ENCODE assay signal across 10 cellular contexts in genomic region chr5:142507528-142507927, GRCh38.
DNase-seq lines count a peak whose midpoint lies in the region; ATAC-seq, FAIRE-seq and TF ChIP-seq lines count a peak whose summit lies in the region.
"Had no signal": no experiment of that assay in that cellular context is flagged by ENCODE, and none has a peak within 500 bp of the region (broad histone marks: within the 10 kb centered on the region; RNA-seq: fewer than 3 reads in every experiment).

No MANE protein-coding gene starts in this region.

- H3K9me2 ChIP-seq in SK-N-SH, result no peaks in the 10 kb centered on the region

- peak; percentile 34 for FAIRE-seq in astrocyte (lab: Jason Lieb, UNC)
- FAIRE-seq: A204.1 had no signal

- H3K79me2 ChIP-seq in astrocyte (ENCODE audit: insufficient read depth, low read length), result no peaks in the 10 kb centered on the region
- H3K79me2 ChIP-seq in SK-N-SH (ENCODE audit: insufficient read depth), result no peaks in the 10 kb centered on the region

- CTCF ChIA-PET in activated CD8-positive, alpha-beta memory T cell treated with anti-CD3 and anti-CD28 coated beads, Interleukin-2, amount 10 ng/mL, durations not matched to agents 7 days and 5 days (lab: Charles Lee), result interaction anchor here (0.5 to 1.2 kb wide), 2 partner anchors 19 to 206 kb away, joined by 3 read pairs; no protein-coding TSS in a partner anchor
- CTCF ChIA-PET in SK-N-SH (lab: Yijun Ruan, JAX), result interaction anchor here (1.2 kb wide), 1 partner anchor 42 kb away, joined by 3 read pairs; no protein-coding TSS in a partner anchor

- no peak overlapping the region for H3K4me3 Mint-ChIP-seq in astrocyte (ENCODE audit: unreplicated experiment)
- H3K4me3 Mint-ChIP-seq in activated T-helper 2 cell treated with anti-CD3 and anti-CD28 coated beads, Interferon-gamma antibody, Interleukin-2, Interleukin-4, amounts not matched to agents 10 μg/mL and 5 μg/mL and 100 μg/mL, durations not matched to agents 14 hours and 24 hours and 36 hours (ENCODE audit: low read depth), result no peak overlapping the region
- H3K4me3 Mint-ChIP-seq in activated CD8-positive, alpha-beta memory T cell treated with anti-CD3 and anti-CD28 coated beads, Interleukin-2, amount 10 ng/mL, durations not matched to agents 7 days and 5 days, result no peak overlapping the region
- H3K4me3 Mint-ChIP-seq: T-cell had no signal

- H2AFZ ChIP-seq in astrocyte (ENCODE audit: low read depth, low read length) (no peak overlapping the region), SK-N-SH (ENCODE audit: low read depth) (no peak overlapping the region)

- no peaks in the 10 kb centered on the region for H4K20me1 ChIP-seq in astrocyte (ENCODE audit: insufficient read depth, low read length)
- no peaks in the 10 kb centered on the region for H4K20me1 ChIP-seq in SK-N-SH (ENCODE audit: insufficient read depth)

- peaks cover 9% of the 10 kb centered on the region for H3F3A ChIP-seq in SK-N-SH (replicated peaks; ENCODE audit: insufficient read depth)

- TF ChIP-seq RAD21 in SK-N-SH (IDR thresholded peaks at IDR 0.05; ENCODE audit: low read length), result no peak

- peak; percentile 49 for ATAC-seq in HG02943 (IDR thresholded peaks at IDR 0.05; ENCODE audit: low read depth, unreplicated experiment)
- ATAC-seq in activated CD8-positive, alpha-beta memory T cell treated with anti-CD3 and anti-CD28 coated beads, Interleukin-2, amount 10 ng/mL, durations not matched to agents 7 days and 5 days, result no peak
- ATAC-seq: T-cell had no signal

- H3K4me2 ChIP-seq in astrocyte (ENCODE audit: low read length), result no peak overlapping the region
- H3K4me2 ChIP-seq in SK-N-SH, result no peak overlapping the region

- no peaks in the 10 kb centered on the region for H3K36me3 ChIP-seq in astrocyte (ENCODE audit: insufficient read depth, low read length)
- peaks cover 0 to 4% of the 10 kb centered on the region in 2 experiments for H3K36me3 ChIP-seq in SK-N-SH (replicated peaks in 1 of 2; ENCODE audit: control insufficient read depth in 1 of 2, insufficient read depth in 2 of 2, low read length in 1 of 2)

- no peaks in the 10 kb centered on the region for H3K36me3 Mint-ChIP-seq in astrocyte (ENCODE audit: low read depth, unreplicated experiment)
- no peaks in the 10 kb centered on the region for H3K36me3 Mint-ChIP-seq in activated T-helper 2 cell treated with anti-CD3 and anti-CD28 coated beads, Interferon-gamma antibody, Interleukin-2, Interleukin-4, amounts not matched to agents 10 μg/mL and 5 μg/mL and 100 μg/mL, durations not matched to agents 14 hours and 24 hours and 36 hours (ENCODE audit: low read depth)
- H3K36me3 Mint-ChIP-seq in activated CD8-positive, alpha-beta memory T cell treated with anti-CD3 and anti-CD28 coated beads, Interleukin-2, amount 10 ng/mL, durations not matched to agents 7 days and 5 days, result no peaks in the 10 kb centered on the region
- H3K36me3 Mint-ChIP-seq: T-cell had no signal

- no peaks in the 10 kb centered on the region for H3K27me3 Mint-ChIP-seq in astrocyte (ENCODE audit: low read depth, unreplicated experiment)
- no peaks in the 10 kb centered on the region for H3K27me3 Mint-ChIP-seq in activated T-helper 2 cell treated with anti-CD3 and anti-CD28 coated beads, Interferon-gamma antibody, Interleukin-2, Interleukin-4, amounts not matched to agents 10 μg/mL and 5 μg/mL and 100 μg/mL, durations not matched to agents 14 hours and 24 hours and 36 hours (ENCODE audit: low read depth)
- peaks cover 7% of the 10 kb centered on the region for H3K27me3 Mint-ChIP-seq in activated CD8-positive, alpha-beta memory T cell treated with anti-CD3 and anti-CD28 coated beads, Interleukin-2, amount 10 ng/mL, durations not matched to agents 7 days and 5 days

- intact Hi-C loops in activated T-helper 2 cell treated with anti-CD3 and anti-CD28 coated beads, Interferon-gamma antibody, Interleukin-2, Interleukin-4, amounts not matched to agents 10 μg/mL and 5 μg/mL and 100 μg/mL, durations not matched to agents 14 hours and 24 hours and 36 hours (cut with micrococcal nuclease), result no loop called here

- POLR2A ChIA-PET in SK-N-SH (lab: Yijun Ruan, JAX), result no interaction called here

- H3K4me1 ChIP-seq in astrocyte (ENCODE audit: insufficient read depth, low read length), result peaks cover 16% of the 10 kb centered on the region
- H3K4me1 ChIP-seq in SK-N-SH (ENCODE audit: control insufficient read depth in 1 of 2, insufficient read depth in 2 of 2, low read depth in 1 of 2, low read length in 1 of 2), result peaks cover 9 to 19% of the 10 kb centered on the region in 2 experiments; a peak in 3 of 4 replicates

- peaks cover 36% of the 10 kb centered on the region for H3K4me1 Mint-ChIP-seq in astrocyte (ENCODE audit: low read depth, unreplicated experiment)
- H3K4me1 Mint-ChIP-seq in activated T-helper 2 cell treated with anti-CD3 and anti-CD28 coated beads, Interferon-gamma antibody, Interleukin-2, Interleukin-4, amounts not matched to agents 10 μg/mL and 5 μg/mL and 100 μg/mL, durations not matched to agents 14 hours and 24 hours and 36 hours (ENCODE audit: low read depth), result peaks cover 22% of the 10 kb centered on the region
- peaks cover 8% of the 10 kb centered on the region for H3K4me1 Mint-ChIP-seq in activated CD8-positive, alpha-beta memory T cell treated with anti-CD3 and anti-CD28 coated beads, Interleukin-2, amount 10 ng/mL, durations not matched to agents 7 days and 5 days

- no peaks in the 10 kb centered on the region for H3K27me3 ChIP-seq in astrocyte (ENCODE audit: insufficient read depth, low read length)
- no peaks in the 10 kb centered on the region for H3K27me3 ChIP-seq in SK-N-SH (ENCODE audit: insufficient read depth)

- H3K27ac ChIP-seq in astrocyte (ENCODE audit: low read depth, low read length) (no peak overlapping the region), SK-N-SH (ENCODE audit: low read depth in 2 of 2, low read length in 1 of 2) (no peak overlapping the region)

- 80% methylated on average over 9 of the region's 9 CpGs for WGBS in SK-N-SH (ENCODE audit: low lambda C conversion rate)

- H3K9me3 Mint-ChIP-seq in astrocyte (ENCODE audit: unreplicated experiment), result no peaks in the 10 kb centered on the region
- no peaks in the 10 kb centered on the region for H3K9me3 Mint-ChIP-seq in activated T-helper 2 cell treated with anti-CD3 and anti-CD28 coated beads, Interferon-gamma antibody, Interleukin-2, Interleukin-4, amounts not matched to agents 10 μg/mL and 5 μg/mL and 100 μg/mL, durations not matched to agents 14 hours and 24 hours and 36 hours
- H3K9me3 Mint-ChIP-seq in activated CD8-positive, alpha-beta memory T cell treated with anti-CD3 and anti-CD28 coated beads, Interleukin-2, amount 10 ng/mL, durations not matched to agents 7 days and 5 days (ENCODE audit: low read depth), result no peaks in the 10 kb centered on the region
- H3K9me3 Mint-ChIP-seq: T-cell had no signal

- DNase-seq in activated CD4-positive, alpha-beta T cell treated with anti-CD3 and anti-CD28 coated beads for 4 hours, result peak; percentile 32 to 43
- no peak for DNase-seq in activated CD4-positive, alpha-beta T cell treated with anti-CD3 and anti-CD28 coated beads, Interleukin-2, amount 50 U/mL, for 1 hour
- no peak for DNase-seq in astrocyte (ENCODE audit: low read depth)
- DNase-seq in renal cortical epithelial cell (ENCODE audit: low read depth), result peak; percentile 98
- no peak for DNase-seq in activated T-helper 2 cell treated with anti-CD3 and anti-CD28 coated beads, Interferon-gamma antibody, Interleukin-2, Interleukin-4, amounts not matched to agents 10 μg/mL and 5 μg/mL and 100 μg/mL, durations not matched to agents 14 hours and 24 hours and 36 hours (ENCODE audit: low spot score)
- no peak for DNase-seq in activated CD8-positive, alpha-beta memory T cell treated with anti-CD3 and anti-CD28 coated beads, Interleukin-2, amount 10 ng/mL, durations not matched to agents 7 days and 5 days
- DNase-seq in SK-N-SH, result no peak
- DNase-seq: T-cell had no signal

- H3K4me3 ChIP-seq in astrocyte (ENCODE audit: insufficient read depth, low read depth, low read length) (no peak overlapping the region), SK-N-SH (ENCODE audit: low read depth in 2 of 2, low read length in 1 of 2) (no peak overlapping the region)

- no peak for TF ChIP-seq EP300 in SK-N-SH (IDR thresholded peaks at IDR 0.05; ENCODE audit: borderline replicate concordance in 1 of 2, low read depth in 1 of 2, low read length in 1 of 2)

- H3K9me3 ChIP-seq in astrocyte (ENCODE audit: insufficient read depth, low read depth, low read length) (no peaks in the 10 kb centered on the region), SK-N-SH (no peaks in the 10 kb centered on the region)

- H3K9ac ChIP-seq in astrocyte (ENCODE audit: low read length) (no peak overlapping the region), SK-N-SH (no peak overlapping the region)

- no peak overlapping the region for H3K27ac Mint-ChIP-seq in astrocyte (ENCODE audit: unreplicated experiment)
- no peak overlapping the region for H3K27ac Mint-ChIP-seq in activated T-helper 2 cell treated with anti-CD3 and anti-CD28 coated beads, Interferon-gamma antibody, Interleukin-2, Interleukin-4, amounts not matched to agents 10 μg/mL and 5 μg/mL and 100 μg/mL, durations not matched to agents 14 hours and 24 hours and 36 hours
- H3K27ac Mint-ChIP-seq in activated CD8-positive, alpha-beta memory T cell treated with anti-CD3 and anti-CD28 coated beads, Interleukin-2, amount 10 ng/mL, durations not matched to agents 7 days and 5 days, result no peak overlapping the region
- H3K27ac Mint-ChIP-seq: T-cell had no signal

- TF ChIP-seq CTCF in astrocyte (IDR thresholded peaks at IDR 0.05; ENCODE audit: insufficient read depth, low read depth, low read length) (no peak), SK-N-SH (IDR thresholded peaks at IDR 0.05) (no peak)

TF ChIP-seq in SK-N-SH, 30 proteins besides CTCF, POLR2A, EP300 and RAD21 (continues in another document):
- TF ChIP-seq MXI1 (IDR thresholded peaks at IDR 0.05; ENCODE audit: low read depth, low read length) (no peak), RFX5 (IDR thresholded peaks at IDR 0.05; ENCODE audit: low read length) (no peak), FOXJ3 (CRISPR knock-in tag; IDR thresholded peaks at IDR 0.05) (no peak), RCOR1 (IDR thresholded peaks at IDR 0.05; ENCODE audit: low read length) (no peak), NFIC (IDR thresholded peaks at IDR 0.05; ENCODE audit: borderline replicate concordance) (no peak)
- TF ChIP-seq, protein P1, sequence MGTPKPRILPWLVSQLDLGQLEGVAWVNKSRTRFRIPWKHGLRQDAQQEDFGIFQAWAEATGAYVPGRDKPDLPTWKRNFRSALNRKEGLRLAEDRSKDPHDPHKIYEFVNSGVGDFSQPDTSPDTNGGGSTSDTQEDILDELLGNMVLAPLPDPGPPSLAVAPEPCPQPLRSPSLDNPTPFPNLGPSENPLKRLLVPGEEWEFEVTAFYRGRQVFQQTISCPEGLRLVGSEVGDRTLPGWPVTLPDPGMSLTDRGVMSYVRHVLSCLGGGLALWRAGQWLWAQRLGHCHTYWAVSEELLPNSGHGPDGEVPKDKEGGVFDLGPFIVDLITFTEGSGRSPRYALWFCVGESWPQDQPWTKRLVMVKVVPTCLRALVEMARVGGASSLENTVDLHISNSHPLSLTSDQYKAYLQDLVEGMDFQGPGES (IDR thresholded peaks at IDR 0.05; ENCODE audit: low read depth, low read length), result no peak

Comparison
In these comparisons a context has a peak if more than half of its experiments do, and no peak if none do; other contexts are left out.
1. DNase-seq: peak in activated CD4-positive, alpha-beta T cell treated with anti-CD3 and anti-CD28 coated beads for 4 hours (2 of 2) and renal cortical epithelial cell (single experiment); none in activated CD4-positive, alpha-beta T cell treated with anti-CD3 and anti-CD28 coated beads, Interleukin-2, amount 50 U/mL, for 1 hour (single experiment), astrocyte (single experiment), activated T-helper 2 cell treated with anti-CD3 and anti-CD28 coated beads, Interferon-gamma antibody, Interleukin-2, Interleukin-4, amounts not matched to agents 10 μg/mL and 5 μg/mL and 100 μg/mL, durations not matched to agents 14 hours and 24 hours and 36 hours (single experiment), activated CD8-positive, alpha-beta memory T cell treated with anti-CD3 and anti-CD28 coated beads, Interleukin-2, amount 10 ng/mL, durations not matched to agents 7 days and 5 days (single experiment) and SK-N-SH (single experiment).